ENCODE assay signal across 10 cellular contexts in the genomic region with DNA sequence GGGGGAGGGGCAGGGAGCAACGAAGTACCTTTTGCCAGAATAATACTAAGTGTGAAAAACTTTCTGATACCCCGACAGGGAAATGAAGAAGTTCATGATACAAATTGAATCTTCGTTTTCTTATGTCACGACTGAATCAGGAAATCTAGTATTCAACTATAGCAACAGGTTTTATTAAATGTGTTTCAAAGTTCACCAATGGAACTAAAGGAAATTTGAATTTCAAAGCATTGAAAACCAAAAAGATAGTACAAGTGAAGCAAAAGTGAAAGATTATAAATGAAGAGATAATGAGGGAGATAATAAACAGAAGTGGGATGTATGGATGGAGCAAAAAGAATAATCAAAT.
"Had no signal": no experiment of that assay in that cellular context is flagged by ENCODE, and none has a peak within 500 bp of the region (broad histone marks: within the 10 kb centered on the region; RNA-seq: fewer than 3 reads in every experiment).

No MANE protein-coding gene starts in this region.

- ATAC-seq: stimulated activated memory B cell treated with anti-CD40 and anti-IgM and Interleukin-4, amounts not matched to agents 10 μg/mL and 1 μg/mL and 100 μg/mL, for 72 hours had no signal

- H3K4me1 ChIP-seq: lower lobe of right lung, pancreas, upper lobe of right lung had no signal

- H3K36me3 Mint-ChIP-seq: activated naive CD8-positive, alpha-beta T cell; natural killer cell; stimulated activated memory B cell treated with anti-CD40 and anti-IgM and Interleukin-4, amounts not matched to agents 10 μg/mL and 1 μg/mL and 100 μg/mL, for 72 hours had no signal

- H3K27me3 ChIP-seq: pancreas, upper lobe of right lung had no signal

- H3K4me3 Mint-ChIP-seq: activated CD4-positive, alpha-beta T cell treated with anti-CD3 and anti-CD28 coated beads, Interleukin-2, amount 10 ng/mL, durations not matched to agents 7 days and 5 days; activated naive CD8-positive, alpha-beta T cell; activated T-helper 1 cell treated with anti-CD3 and anti-CD28 coated beads, Interleukin-12 subunit alpha, Interleukin-12 subunit beta, Interleukin-2, Interleukin-4 antibody, amounts not matched to agents 30 ng/mL and 10 ng/mL and 1 ng/mL, durations not matched to agents 14 hours and 24 hours and 36 hours; natural killer cell; stimulated activated memory B cell treated with anti-CD40 and anti-IgM and Interleukin-4, amounts not matched to agents 10 μg/mL and 1 μg/mL and 100 μg/mL, for 72 hours; T-helper 1 cell treated with Interleukin-12 subunit alpha and Interleukin-12 subunit beta and Interleukin-4 antibody, amounts not matched to agents 30 μg/mL and 1 μg/mL, for 36 hours had no signal

- H3K4me1 Mint-ChIP-seq: activated CD4-positive, alpha-beta T cell treated with anti-CD3 and anti-CD28 coated beads, Interleukin-2, amount 10 ng/mL, durations not matched to agents 7 days and 5 days; natural killer cell had no signal

- H3K9me3 ChIP-seq: lower lobe of right lung, pancreas, thoracic aorta, upper lobe of right lung had no signal

- DNase-seq: natural killer cell had no signal

- H3K27ac Mint-ChIP-seq: activated CD4-positive, alpha-beta T cell treated with anti-CD3 and anti-CD28 coated beads, Interleukin-2, amount 10 ng/mL, durations not matched to agents 7 days and 5 days; activated naive CD8-positive, alpha-beta T cell; activated T-helper 1 cell treated with anti-CD3 and anti-CD28 coated beads, Interleukin-12 subunit alpha, Interleukin-12 subunit beta, Interleukin-2, Interleukin-4 antibody, amounts not matched to agents 30 ng/mL and 10 ng/mL and 1 ng/mL, durations not matched to agents 14 hours and 24 hours and 36 hours; natural killer cell; stimulated activated memory B cell treated with anti-CD40 and anti-IgM and Interleukin-4, amounts not matched to agents 10 μg/mL and 1 μg/mL and 100 μg/mL, for 72 hours; T-helper 1 cell treated with Interleukin-12 subunit alpha and Interleukin-12 subunit beta and Interleukin-4 antibody, amounts not matched to agents 30 μg/mL and 1 μg/mL, for 36 hours had no signal

- H3K36me3 ChIP-seq: lower lobe of right lung, pancreas, thoracic aorta, upper lobe of right lung had no signal

- H3K27ac ChIP-seq: lower lobe of right lung, pancreas, thoracic aorta, upper lobe of right lung had no signal

- H3K9me3 Mint-ChIP-seq: activated CD4-positive, alpha-beta T cell treated with anti-CD3 and anti-CD28 coated beads, Interleukin-2, amount 10 ng/mL, durations not matched to agents 7 days and 5 days; activated T-helper 1 cell treated with anti-CD3 and anti-CD28 coated beads, Interleukin-12 subunit alpha, Interleukin-12 subunit beta, Interleukin-2, Interleukin-4 antibody, amounts not matched to agents 30 ng/mL and 10 ng/mL and 1 ng/mL, durations not matched to agents 14 hours and 24 hours and 36 hours; stimulated activated memory B cell treated with anti-CD40 and anti-IgM and Interleukin-4, amounts not matched to agents 10 μg/mL and 1 μg/mL and 100 μg/mL, for 72 hours; T-helper 1 cell treated with Interleukin-12 subunit alpha and Interleukin-12 subunit beta and Interleukin-4 antibody, amounts not matched to agents 30 μg/mL and 1 μg/mL, for 36 hours had no signal

- H3K27me3 Mint-ChIP-seq: activated CD4-positive, alpha-beta T cell treated with anti-CD3 and anti-CD28 coated beads, Interleukin-2, amount 10 ng/mL, durations not matched to agents 7 days and 5 days; activated naive CD8-positive, alpha-beta T cell; stimulated activated memory B cell treated with anti-CD40 and anti-IgM and Interleukin-4, amounts not matched to agents 10 μg/mL and 1 μg/mL and 100 μg/mL, for 72 hours had no signal

- H3K4me3 ChIP-seq: lower lobe of right lung, pancreas, thoracic aorta, upper lobe of right lung had no signal
